In genomic region chr1:244272471-244273261, GRCh38 we compare ENCODE assay signal across 8 cellular contexts.
DNase-seq lines count a peak whose midpoint lies in the region; ATAC-seq and TF ChIP-seq lines count a peak whose summit lies in the region.

No MANE protein-coding gene starts in this region.

- DNase-seq in Daoy (ENCODE audit: low read depth) (peak; percentile 88), HCEC 1CT (peak; percentile 80), NB4 (ENCODE audit: low read depth) (peak; percentile 87), SK-MEL-5 (ENCODE audit: low read depth, low spot score) (peak; percentile 86), ovary (peak; percentile 42 to 80 (median 78)), thyroid gland (peak; percentile 62 to 67)
- DNase-seq in activated naive CD4-positive, alpha-beta T cell treated with Interleukin-2 at 50 U/mL for 16 hours, result peak; percentile 67

- peak; percentile 64 for ATAC-seq in gastroesophageal sphincter

- H3K4me3 ChIP-seq in NB4 (ENCODE audit: low read depth, low read length) (no peak overlapping the region), gastroesophageal sphincter (no peak overlapping the region), ovary (no peak overlapping the region), thyroid gland (replicated peaks in 1 of 3) (no peak overlapping the region)

- TF ChIP-seq POLR2A in NB4 (IDR thresholded peaks at IDR 0.05; ENCODE audit: extremely low read depth, insufficient read length), result no peak
- no peak for TF ChIP-seq POLR2A in gastroesophageal sphincter (IDR thresholded peaks at IDR 0.05)
- no peak for TF ChIP-seq POLR2A in ovary (IDR thresholded peaks at IDR 0.05)
- no peak for TF ChIP-seq POLR2A in thyroid gland (IDR thresholded peaks at IDR 0.05)

- H3K27ac ChIP-seq in gastroesophageal sphincter, result peak overlapping the region in 3 of 4 donors; percentile 70 to 81 (median 73)
- peak overlapping the region; percentile 5 to 65 for H3K27ac ChIP-seq in ovary
- H3K27ac ChIP-seq in thyroid gland, result no peak overlapping the region

- H3K9me3 ChIP-seq in gastroesophageal sphincter (no peaks in the 10 kb centered on the region), ovary (no peaks in the 10 kb centered on the region), thyroid gland (no peaks in the 10 kb centered on the region)

- H3K36me3 ChIP-seq in gastroesophageal sphincter (no peaks in the 10 kb centered on the region), ovary (no peaks in the 10 kb centered on the region), thyroid gland (no peaks in the 10 kb centered on the region)

- peak; percentile 92 for TF ChIP-seq CTCF in NB4 (IDR thresholded peaks at IDR 0.05; ENCODE audit: low read depth, low read length)
- peak; percentile 92 to 98 (median 96) for TF ChIP-seq CTCF in gastroesophageal sphincter (IDR thresholded peaks at IDR 0.05)
- peak; percentile 54 to 94 (median 91) for TF ChIP-seq CTCF in ovary (IDR thresholded peaks at IDR 0.05)
- peak; percentile 52 to 100 (median 90) for TF ChIP-seq CTCF in thyroid gland (IDR thresholded peaks at IDR 0.05)

- H3K4me1 ChIP-seq in gastroesophageal sphincter, result peaks cover 0 to 25% (median 10%) of the 10 kb centered on the region in 3 donors
- peaks cover 2% of the 10 kb centered on the region for H3K4me1 ChIP-seq in ovary (ENCODE audit: insufficient read depth)
- H3K4me1 ChIP-seq in thyroid gland, result no peaks in the 10 kb centered on the region

- in situ Hi-C loops in SK-MEL-5 (cut with HindIII; ENCODE audit: low pct_unique_long_range_greater_than_20kb, low sequenced_read_pairs), result no loop called here

- 30 to 36% methylated on average over 5 to 6 of the region's 9 CpGs for WGBS in gastroesophageal sphincter (ENCODE audit: low coverage in 1 of 2), 2 donors
- 42 to 47% (median 46%) methylated on average over 9 of the region's 9 CpGs for WGBS in ovary, 3 donors
- WGBS in thyroid gland, 2 donors, result 68 to 71% methylated on average over 9 of the region's 9 CpGs

- TF ChIP-seq EP300 in gastroesophageal sphincter (IDR thresholded peaks at IDR 0.05) (no peak), ovary (IDR thresholded peaks at IDR 0.05) (no peak)

- no peaks in the 10 kb centered on the region for H3K27me3 ChIP-seq in gastroesophageal sphincter
- no peaks in the 10 kb centered on the region for H3K27me3 ChIP-seq in ovary
- no peaks in the 10 kb centered on the region for H3K27me3 ChIP-seq in thyroid gland

- intact Hi-C loops in ovary (cut with DNase I) (loop anchor here (5.0 to 10.0 kb wide), 2 partner anchors 928 to 930 kb away; no protein-coding TSS in a partner anchor), thyroid gland (cut with DNase I) (loop anchor here (5.0 to 10.0 kb wide), 2 partner anchors 218 to 925 kb away; partner anchors contain the start of gene ZBTB18)

Comparison
In these comparisons a context has a peak if more than half of its experiments do, and no peak if none do; other contexts are left out.
1. H3K27ac ChIP-seq: peak in gastroesophageal sphincter (3 of 4) and ovary (2 of 2); none in thyroid gland (0 of 3).
2. Peak in every context shown above with its lines, with median percentiles within 50 percentile points of each other: DNase-seq and CTCF ChIP-seq.